Comparison of ENCODE assay signal across 8 cellular contexts in genomic region chr17:62965649-62966425, GRCh38. TPM values are rescaled to one million over a fixed set of nuclear protein-coding genes. Genes with fewer than 3 reads are reported as not detected.
A peak's percentile ranks its signal among the peaks of the same experiment; 100 is the strongest.
DNase-seq lines count a peak whose midpoint lies in the region; TF ChIP-seq lines count a peak whose summit lies in the region.

TANC2 (plus strand) TSS chr17:62966235; CDS start chr17:63009560, 43,325 bp downstream.

- WGBS in tibial nerve, 2 donors, result 3 to 4% methylated on average over 12 to 20 of the region's 82 CpGs

- H3K27ac ChIP-seq in ascending aorta (peak within 1 kb of the TSS; percentile 77 to 87), right atrium auricular region (peak within 1 kb of the TSS; percentile 64 to 79), tibial nerve (peak within 1 kb of the TSS; percentile 76 to 94 (median 82))

- H3K27me3 ChIP-seq in HAP-1 (ENCODE audit: low read depth), result no peaks in the 10 kb centered on the region
- H3K27me3 ChIP-seq in ascending aorta, result no peaks in the 10 kb centered on the region
- no peaks in the 10 kb centered on the region for H3K27me3 ChIP-seq in right atrium auricular region
- no peaks in the 10 kb centered on the region for H3K27me3 ChIP-seq in tibial nerve

- TF ChIP-seq CTCF in ascending aorta (IDR thresholded peaks at IDR 0.05) (no peak), right atrium auricular region (IDR thresholded peaks at IDR 0.05) (no peak), tibial nerve (IDR thresholded peaks at IDR 0.05) (no peak)

- in situ Hi-C loops in HAP-1 (cut with MboI; ENCODE audit: low sequenced_read_pairs), result loop anchor here (5.0 kb wide), 1 partner anchor 254 kb away; no protein-coding TSS in a partner anchor

- H3K4me3 ChIP-seq in HAP-1, result peak within 1 kb of the TSS; percentile 64
- peak within 1 kb of the TSS; percentile 74 to 98 for H3K4me3 ChIP-seq in ascending aorta
- H3K4me3 ChIP-seq in right atrium auricular region, result peak within 1 kb of the TSS; percentile 54 to 90
- H3K4me3 ChIP-seq in tibial nerve, result peak within 1 kb of the TSS; percentile 60 to 98 (median 70)

- peak; percentile 2 to 68 for TF ChIP-seq POLR2A in tibial nerve (IDR thresholded peaks at IDR 0.05)

- H3K36me3 ChIP-seq in HAP-1 (replicated peaks) (no peaks in the 10 kb centered on the region; the same call in 1 of the 2 replicates), ascending aorta (no peaks in the 10 kb centered on the region), right atrium auricular region (no peaks in the 10 kb centered on the region), tibial nerve (no peaks in the 10 kb centered on the region)

- DNase-seq in DMS153 (lab: John Stamatoyannopoulos, UW) (peak; percentile 80), HAP-1 (ENCODE audit: low spot score in 2 of 2) (peak; percentile 71 to 87), NCI-H128 (lab: John Stamatoyannopoulos, UW; ENCODE audit: unreplicated experiment) (peak; percentile 29), T-helper 22 cell (ENCODE audit: low read depth) (peak; percentile 74), ascending aorta (ENCODE audit: low spot score in 2 of 2) (peak; percentile 56 to 90), right atrium auricular region (ENCODE audit: low spot score) (peak; percentile 90), posterior vena cava (ENCODE audit: low spot score) (peak; percentile 92), tibial nerve (ENCODE audit: low spot score in 2 of 2) (peak; percentile 57 to 78)

- intact Hi-C loops in ascending aorta (cut with DNase I) (loop anchor here (5.0 kb wide), 1 partner anchor 94 kb away; no protein-coding TSS in a partner anchor), posterior vena cava (cut with DNase I) (loop anchor here (5.0 kb wide), 2 partner anchors 259 to 264 kb away; no protein-coding TSS in a partner anchor)

- peak in 1 of 2 donors; percentile 73 for TF ChIP-seq EP300 in tibial nerve (IDR thresholded peaks at IDR 0.05)

- H3K4me1 ChIP-seq in HAP-1, result peaks cover 34% of the 10 kb centered on the region
- H3K4me1 ChIP-seq in ascending aorta, result peaks cover 0 to 7% of the 10 kb centered on the region in 2 donors
- peaks cover 0 to 17% of the 10 kb centered on the region in 2 donors for H3K4me1 ChIP-seq in right atrium auricular region
- H3K4me1 ChIP-seq in tibial nerve, result peaks cover 0 to 40% (median 11%) of the 10 kb centered on the region in 4 donors

- H3K9me3 ChIP-seq in HAP-1 (no peaks in the 10 kb centered on the region), ascending aorta (no peaks in the 10 kb centered on the region), right atrium auricular region (no peaks in the 10 kb centered on the region), tibial nerve (no peaks in the 10 kb centered on the region)

RNA-seq across cellular contexts. Expression of gene TANC2, which starts in this region (rescaled TPM):
- 3.8 TPM for total RNA-seq in ascending aorta
- total RNA-seq in right atrium auricular region, result 1 to 10 TPM; 4.0 to 5.7 TPM
- total RNA-seq in posterior vena cava, result 10 to 100 TPM; 24.9 to 36.1 TPM
- total RNA-seq in tibial nerve, result 10 to 100 TPM; 36.1 to 46.8 (median 45.5) TPM

Comparison
In these comparisons a context has a peak if more than half of its experiments do, and no peak if none do; other contexts are left out.
1. Peak in every context shown above with its lines: DNase-seq, H3K4me3 ChIP-seq and H3K27ac ChIP-seq.
2. DNase-seq: peak in every context shown above with its lines; median percentile 92 in posterior vena cava; 90 in right atrium auricular region; 80 in DMS153; 79 in HAP-1; 74 in T-helper 22 cell; 73 in ascending aorta; 68 in tibial nerve; 29 in NCI-H128.